ENCODE assay signal across 8 cellular contexts in the genomic region with DNA sequence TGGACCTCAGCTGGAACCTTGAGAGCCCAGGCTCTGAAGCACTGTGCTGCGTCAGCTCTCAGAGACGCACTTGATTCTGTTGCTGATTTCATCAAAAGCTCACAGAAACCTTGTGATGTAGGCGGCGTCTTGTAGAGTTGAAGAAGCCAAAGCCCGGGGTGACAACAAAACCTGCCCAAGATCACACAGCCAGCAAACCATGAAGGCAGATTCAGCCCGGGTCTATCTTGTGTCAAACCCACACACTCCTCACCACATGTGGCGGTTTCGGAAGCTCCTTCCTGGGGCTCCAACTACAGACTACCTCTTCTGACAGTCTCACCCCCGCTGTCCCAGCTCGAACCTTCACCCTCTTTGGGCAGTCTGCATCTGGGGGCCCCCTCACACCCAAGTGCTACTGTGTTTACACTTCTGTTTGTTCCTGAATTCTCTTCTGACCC. TPM values are rescaled to one million over a fixed set of nuclear protein-coding genes. Genes with fewer than 3 reads are reported as not detected.
DNase-seq lines count a peak whose midpoint lies in the region; ATAC-seq and TF ChIP-seq lines count a peak whose summit lies in the region.

No MANE protein-coding gene starts in this region.

- no peak overlapping the region for H2BK20ac ChIP-seq in IMR-90 (ENCODE audit: low read depth, low read length)

- dilution Hi-C loops in IMR-90 (cut with HindIII; ENCODE audit: low sequenced_read_pairs, unreplicated experiment), result no loop called here

- H2BK120ac ChIP-seq in IMR-90 (ENCODE audit: low read depth, low read length), result peak overlapping the region; percentile 17; the same call in 1 of the 2 replicates

- no peaks in the 10 kb centered on the region for H3K27me3 ChIP-seq in IMR-90 (ENCODE audit: control insufficient read depth, insufficient read depth, low read length)

- no peak for TF ChIP-seq RAD21 in IMR-90 (IDR thresholded peaks at IDR 0.05; ENCODE audit: low read length)

- no peak overlapping the region for H2BK5ac ChIP-seq in IMR-90 (ENCODE audit: low read depth, low read length, poor library complexity, severe bottlenecking)

- H3K4me1 Mint-ChIP-seq in activated T-helper 1 cell treated with anti-CD3 and anti-CD28 coated beads, Interleukin-12 subunit alpha, Interleukin-12 subunit beta, Interleukin-2, Interleukin-4 antibody, amounts not matched to agents 30 ng/mL and 10 ng/mL and 1 ng/mL, durations not matched to agents 14 hours and 24 hours and 36 hours (ENCODE audit: low read depth), result peaks cover 91% of the 10 kb centered on the region

- POLR2A ChIA-PET in IMR-90 (lab: Charles Lee; ENCODE audit: unreplicated experiment), result interaction anchor here (0.6 kb wide), 1 partner anchor 108 kb away, joined by 3 read pairs; no protein-coding TSS in a partner anchor
- POLR2A ChIA-PET in HEK293T (lab: Yijun Ruan, JAX), result no interaction called here

- ATAC-seq in GM21381 (IDR thresholded peaks at IDR 0.05; ENCODE audit: unreplicated experiment), result peak; percentile 48
- ATAC-seq in IMR-90 (ENCODE audit: low read depth), result no peak

- in situ Hi-C loops in IMR-90 (cut with MboI; ENCODE audit: low sequenced_read_pairs), result no loop called here

- TF ChIP-seq POLR2A in IMR-90 (IDR thresholded peaks at IDR 0.05; ENCODE audit: low read depth, low read length), result no peak

- H4K20me1 ChIP-seq in IMR-90 (ENCODE audit: insufficient read depth, low read length), result no peaks in the 10 kb centered on the region

- intact Hi-C loops in IMR-90 (cut with micrococcal nuclease), result no loop called here
- intact Hi-C loops in activated T-helper 1 cell treated with anti-CD3 and anti-CD28 coated beads, Interleukin-12 subunit alpha, Interleukin-12 subunit beta, Interleukin-2, Interleukin-4 antibody, amounts not matched to agents 30 ng/mL and 10 ng/mL and 1 ng/mL, durations not matched to agents 14 hours and 24 hours and 36 hours (cut with micrococcal nuclease), result no loop called here
- intact Hi-C loops in cardiac septum (cut with DNase I), result no loop called here

- no peak overlapping the region for H3K27ac ChIP-seq in IMR-90 (ENCODE audit: insufficient read depth, low read length)

- DNase-seq in IMR-90, result no peak
- peak; percentile 81 for DNase-seq in activated T-helper 1 cell treated with anti-CD3 and anti-CD28 coated beads, Interleukin-12 subunit alpha, Interleukin-12 subunit beta, Interleukin-2, Interleukin-4 antibody, amounts not matched to agents 30 ng/mL and 10 ng/mL and 1 ng/mL, durations not matched to agents 14 hours and 24 hours and 36 hours (ENCODE audit: low spot score)
- peak; percentile 35 to 44 for DNase-seq in stimulated activated CD4-positive, alpha-beta T cell treated with anti-CD3 and anti-CD28 coated beads, Interleukin-15, amount 100 ng/mL, for 1 hour (ENCODE audit: low read depth in 1 of 2, low spot score in 1 of 2)
- no peak for DNase-seq in Ammon's horn (ENCODE audit: low spot score)
- DNase-seq in kidney glomerular epithelial cell (lab: John Stamatoyannopoulos, UW), result no peak
- no peak for DNase-seq in HEK293T (ENCODE audit: extremely low spot score)
- DNase-seq in cardiac septum (ENCODE audit: low spot score), result no peak

- no peak overlapping the region for H3K9ac ChIP-seq in IMR-90 (ENCODE audit: low read depth, low read length)

- no peak overlapping the region for H4K8ac ChIP-seq in IMR-90 (ENCODE audit: low read depth in 2 of 2, low read length in 2 of 2)

- H2AK5ac ChIP-seq in IMR-90 (ENCODE audit: low read depth, low read length), result no peak overlapping the region; the same call in 1 of the 2 replicates

- no peaks in the 10 kb centered on the region for H3K36me3 ChIP-seq in IMR-90 (ENCODE audit: control insufficient read depth, insufficient read depth, low read length)

- no peak overlapping the region for H4K91ac ChIP-seq in IMR-90 (ENCODE audit: insufficient read depth, low read depth, low read length)

- no TSS peak for BruUV-seq in IMR-90 (replicated peaks; lab: Mats Ljungman, UMichigan)

- H2BK15ac ChIP-seq in IMR-90 (ENCODE audit: low read depth, low read length), result no peak overlapping the region

- peak overlapping the region; percentile 87 for H3K27ac Mint-ChIP-seq in activated T-helper 1 cell treated with anti-CD3 and anti-CD28 coated beads, Interleukin-12 subunit alpha, Interleukin-12 subunit beta, Interleukin-2, Interleukin-4 antibody, amounts not matched to agents 30 ng/mL and 10 ng/mL and 1 ng/mL, durations not matched to agents 14 hours and 24 hours and 36 hours

- H3K23ac ChIP-seq in IMR-90 (ENCODE audit: low read depth, low read length), result no peak overlapping the region

- CTCF ChIA-PET in IMR-90 (lab: Yijun Ruan, JAX) (interaction anchor here (1.3 kb wide), 1 partner anchor 102 kb away, joined by 3 read pairs; no protein-coding TSS in a partner anchor), HEK293T (lab: Yijun Ruan, JAX) (no interaction called here)

- H3K4me1 ChIP-seq in IMR-90 (ENCODE audit: control insufficient read depth, insufficient read depth, low read length), result peaks cover 13% of the 10 kb centered on the region

- no peak overlapping the region for H3K56ac ChIP-seq in IMR-90 (ENCODE audit: extremely low read depth, insufficient read depth, low read length)

- H2AFZ ChIP-seq in IMR-90 (replicated peaks; ENCODE audit: low read length, poor library complexity), result no peak overlapping the region

- H3K27me3 Mint-ChIP-seq in activated T-helper 1 cell treated with anti-CD3 and anti-CD28 coated beads, Interleukin-12 subunit alpha, Interleukin-12 subunit beta, Interleukin-2, Interleukin-4 antibody, amounts not matched to agents 30 ng/mL and 10 ng/mL and 1 ng/mL, durations not matched to agents 14 hours and 24 hours and 36 hours (ENCODE audit: insufficient read depth), result peaks cover 4% of the 10 kb centered on the region

- H3K4me3 ChIP-seq in IMR-90 (ENCODE audit: insufficient read depth, low read depth, low read length), result no peak overlapping the region

- no peak overlapping the region for H4K5ac ChIP-seq in IMR-90 (ENCODE audit: low read depth, low read length)

- H3K9me3 ChIP-seq in IMR-90 (ENCODE audit: control insufficient read depth, insufficient read depth, low read length), result no peaks in the 10 kb centered on the region; the same call in 1 of the 2 replicates

- peak overlapping the region; percentile 80 for H3K4me3 Mint-ChIP-seq in activated T-helper 1 cell treated with anti-CD3 and anti-CD28 coated beads, Interleukin-12 subunit alpha, Interleukin-12 subunit beta, Interleukin-2, Interleukin-4 antibody, amounts not matched to agents 30 ng/mL and 10 ng/mL and 1 ng/mL, durations not matched to agents 14 hours and 24 hours and 36 hours

- H3K14ac ChIP-seq in IMR-90 (replicated peaks; ENCODE audit: low read depth, low read length), result no peak overlapping the region

- H3K79me1 ChIP-seq in IMR-90 (ENCODE audit: low read depth in 1 of 2, low read length in 2 of 2), result no peaks in the 10 kb centered on the region

- H2AK9ac ChIP-seq in IMR-90 (replicated peaks; ENCODE audit: low read depth, low read length, poor library complexity), result no peak overlapping the region

- peaks cover 2% of the 10 kb centered on the region for H3K9me3 Mint-ChIP-seq in activated T-helper 1 cell treated with anti-CD3 and anti-CD28 coated beads, Interleukin-12 subunit alpha, Interleukin-12 subunit beta, Interleukin-2, Interleukin-4 antibody, amounts not matched to agents 30 ng/mL and 10 ng/mL and 1 ng/mL, durations not matched to agents 14 hours and 24 hours and 36 hours

- no peak overlapping the region for H3K18ac ChIP-seq in IMR-90 (ENCODE audit: low read depth, low read length)

- WGBS in IMR-90 (ENCODE audit: extremely low coverage in 2 of 2, insufficient read length in 1 of 2), 2 experiments, result 92% methylated on average over 9 of the region's 10 CpGs; no CpG with 5 or more reads in 1 of the 2 experiments

- peak overlapping the region; percentile 20; the same call in 1 of the 2 replicates for H3K4ac ChIP-seq in IMR-90 (ENCODE audit: low read depth, low read length)

- H3K4me2 ChIP-seq in IMR-90 (ENCODE audit: low read depth, low read length), result no peak overlapping the region

- peaks cover 8% of the 10 kb centered on the region for H3K36me3 Mint-ChIP-seq in activated T-helper 1 cell treated with anti-CD3 and anti-CD28 coated beads, Interleukin-12 subunit alpha, Interleukin-12 subunit beta, Interleukin-2, Interleukin-4 antibody, amounts not matched to agents 30 ng/mL and 10 ng/mL and 1 ng/mL, durations not matched to agents 14 hours and 24 hours and 36 hours (ENCODE audit: low read depth)

- peaks cover 9% of the 10 kb centered on the region; the same call in 1 of the 2 replicates for H3K9me1 ChIP-seq in IMR-90 (ENCODE audit: insufficient read depth, low read length)

- no peak for TF ChIP-seq CTCF in IMR-90 (conservative IDR thresholded peaks at IDR 0.05; ENCODE audit: low read depth, low read length)

TF ChIP-seq in IMR-90, 13 proteins besides CTCF, POLR2A, EP300 and RAD21 (continues in another document):
- TF ChIP-seq ELK1 (IDR thresholded peaks at IDR 0.05; ENCODE audit: borderline replicate concordance, low read depth, low read length), result no peak

TF ChIP-seq in HEK293T, 16 proteins besides CTCF, POLR2A, EP300 and RAD21 (continues in another document):
- no peak for TF ChIP-seq FOXA1 (IDR thresholded peaks at IDR 0.05)
- no peak for TF ChIP-seq SP1 (IDR thresholded peaks at IDR 0.05)
- TF ChIP-seq LEF1 (IDR thresholded peaks at IDR 0.05; ENCODE audit: borderline replicate concordance), result no peak
- no peak for TF ChIP-seq NFRKB (IDR thresholded peaks at IDR 0.05)
- no peak for TF ChIP-seq CTBP1 (IDR thresholded peaks at IDR 0.05; ENCODE audit: borderline replicate concordance)
- no peak for TF ChIP-seq ZNF384 (IDR thresholded peaks at IDR 0.05)
- no peak for TF ChIP-seq ELF4 (IDR thresholded peaks at IDR 0.05)
- TF ChIP-seq ARNT (IDR thresholded peaks at IDR 0.05), result no peak
- TF ChIP-seq FOXM1 (IDR thresholded peaks at IDR 0.05; ENCODE audit: borderline replicate concordance), result no peak
- TF ChIP-seq BHLHE40 (IDR thresholded peaks at IDR 0.05; ENCODE audit: borderline replicate concordance), result no peak
- TF ChIP-seq FOXK2 (IDR thresholded peaks at IDR 0.05), result no peak

RNA-seq across cellular contexts. Expression of gene TENT5C, which starts 50.4 kb away (rescaled TPM):
- total RNA-seq in IMR-90 (2012; rRNA removed) (4.1 and 5.3 TPM in 2 replicates), cardiac septum (7.4 TPM)
- 1.2 and 1.5 TPM in 2 replicates for polyA plus RNA-seq in IMR-90 (2012; rRNA removed)
- polyA plus RNA-seq in IMR-90 (2012; cell fraction: cytosol; rRNA removed), result 0.53 and 0.84 TPM in 2 replicates
- polyA plus RNA-seq in IMR-90 (2012; cell fraction: nucleus; rRNA removed; ENCODE audit: low replicate concordance), result 0.44 and 1.0 TPM in 2 replicates
- 4.9 and 5.2 TPM in 2 replicates for total RNA-seq in activated T-helper 1 cell treated with anti-CD3 and anti-CD28 coated beads, Interleukin-12 subunit alpha, Interleukin-12 subunit beta, Interleukin-2, Interleukin-4 antibody, amounts not matched to agents 30 ng/mL and 10 ng/mL and 1 ng/mL, durations not matched to agents 14 hours and 24 hours and 36 hours

Comparison
In these comparisons a context has a peak if more than half of its experiments do, and no peak if none do; other contexts are left out.
1. DNase-seq: peak in activated T-helper 1 cell treated with anti-CD3 and anti-CD28 coated beads, Interleukin-12 subunit alpha, Interleukin-12 subunit beta, Interleukin-2, Interleukin-4 antibody, amounts not matched to agents 30 ng/mL and 10 ng/mL and 1 ng/mL, durations not matched to agents 14 hours and 24 hours and 36 hours (single experiment) and stimulated activated CD4-positive, alpha-beta T cell treated with anti-CD3 and anti-CD28 coated beads, Interleukin-15, amount 100 ng/mL, for 1 hour (2 of 2); none in IMR-90 (single experiment), Ammon's horn (single experiment), kidney glomerular epithelial cell (single experiment), HEK293T (single experiment) and cardiac septum (single experiment).